ENCODE assay signal across 8 cellular contexts in the genomic region with DNA sequence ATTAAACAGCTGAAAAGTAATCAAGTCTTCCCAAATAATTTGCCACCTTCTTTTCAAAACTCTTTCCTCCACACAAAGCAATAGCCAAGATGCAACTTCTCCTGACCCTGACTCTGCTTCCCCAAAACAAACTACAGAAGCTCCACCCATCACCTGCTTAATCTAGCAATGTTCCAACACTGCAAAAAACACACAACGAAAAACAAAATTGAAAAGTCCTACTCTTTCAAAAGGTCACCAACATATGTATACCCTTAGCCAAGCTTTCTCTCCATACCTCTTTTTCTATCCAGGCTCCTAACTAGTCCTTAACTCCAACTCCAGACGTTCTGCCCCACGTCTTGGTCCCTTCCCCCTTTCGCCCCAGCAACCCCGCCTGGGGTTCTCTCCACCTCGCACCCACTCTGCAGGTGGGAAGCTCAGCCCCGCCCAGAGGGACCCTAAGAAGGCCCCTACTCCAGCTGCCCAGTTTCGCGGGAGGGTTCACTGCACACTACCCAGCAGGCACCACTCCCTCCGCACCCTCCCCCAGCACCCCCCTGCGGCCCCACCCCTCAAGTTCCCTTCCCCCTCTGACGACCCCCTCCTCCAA. TPM values are rescaled to one million over a fixed set of nuclear protein-coding genes. Genes with fewer than 3 reads are reported as not detected.
DNase-seq lines count a peak whose midpoint lies in the region; ATAC-seq and TF ChIP-seq lines count a peak whose summit lies in the region.

No MANE protein-coding gene starts in this region.

- H3K27ac ChIP-seq in HUES64 (ENCODE audit: low read depth, low read length) = peak overlapping the region; percentile 96
- H3K27ac ChIP-seq in fibroblast of lung (ENCODE audit: insufficient read depth, low read length) = peak overlapping the region; percentile 90

- no peaks in the 10 kb centered on the region for H3K9me3 ChIP-seq in BE2C
- H3K9me3 ChIP-seq in HUES64 (ENCODE audit: insufficient read depth, low read depth, low read length) = no peaks in the 10 kb centered on the region; the same call in 1 of the 2 replicates
- no peaks in the 10 kb centered on the region for H3K9me3 ChIP-seq in fibroblast of lung (ENCODE audit: control insufficient read depth, insufficient read depth, low read depth, low read length)
- peaks cover 11% of the 10 kb centered on the region for H3K9me3 ChIP-seq in neuron (ENCODE audit: low read length)

- peak; percentile 7 for DNase-seq in BE2C
- DNase-seq in activated CD4-positive, alpha-beta T cell treated with anti-CD3 and anti-CD28 coated beads, Interleukin-2, amount 50 U/mL, for 48 hours = peak; percentile 19 to 30
- no peak for DNase-seq in fibroblast of lung (ENCODE audit: low read depth in 2 of 2)
- no peak for DNase-seq in AG20443 (ENCODE audit: low spot score)
- DNase-seq in T-helper 9 cell = no peak

- H2AFZ ChIP-seq in fibroblast of lung (ENCODE audit: low read length) (no peak overlapping the region), neuron (ENCODE audit: low read depth, low read length) (no peak overlapping the region)

- H3K27me3 ChIP-seq in BE2C (no peaks in the 10 kb centered on the region), HUES64 (ENCODE audit: insufficient read depth, low read length) (peaks cover 25% of the 10 kb centered on the region), fibroblast of lung (ENCODE audit: control insufficient read depth, insufficient read depth, low read length) (peaks cover 3% of the 10 kb centered on the region), neuron (ENCODE audit: insufficient read depth, low read length) (no peaks in the 10 kb centered on the region)

- H4K20me1 ChIP-seq in fibroblast of lung (ENCODE audit: control insufficient read depth, extremely low read depth, insufficient read depth, low read length) = peaks cover 4% of the 10 kb centered on the region

- no peaks in the 10 kb centered on the region for H3K4me1 ChIP-seq in BE2C
- peaks cover 25% of the 10 kb centered on the region for H3K4me1 ChIP-seq in HUES64 (ENCODE audit: insufficient read depth, low read length)
- H3K4me1 ChIP-seq in fibroblast of lung (ENCODE audit: control insufficient read depth, extremely low read depth, insufficient read depth, low read length) = peaks cover 2% of the 10 kb centered on the region
- H3K4me1 ChIP-seq in neuron (ENCODE audit: insufficient read depth, low read length) = peaks cover 6% of the 10 kb centered on the region

- H3K9ac ChIP-seq in HUES64 (ENCODE audit: low read depth, low read length) (peak overlapping the region; percentile 97), fibroblast of lung (ENCODE audit: insufficient read depth, low read length) (peak overlapping the region; percentile 92)

- H3K4me3 ChIP-seq in BE2C (ENCODE audit: low read depth, low read length) = peak overlapping the region; percentile 83
- H3K4me3 ChIP-seq in HUES64 (ENCODE audit: low read length) = peak overlapping the region; percentile 89
- peak overlapping the region; percentile 88 to 98 (median 94) for H3K4me3 ChIP-seq in fibroblast of lung (replicated peaks in 1 of 4; ENCODE audit: control extremely low read depth in 1 of 4, insufficient read depth in 1 of 4, low read depth in 3 of 4, low read length in 4 of 4)
- peak overlapping the region; percentile 93 for H3K4me3 ChIP-seq in neuron (ENCODE audit: low read length)

- under 1% methylated on average over 12 of the region's 12 CpGs for WGBS in HUES64

- peak overlapping the region; percentile 69 for H3K4me2 ChIP-seq in fibroblast of lung (ENCODE audit: extremely low read depth, insufficient read depth, low read length)

- ATAC-seq in GM19328 (IDR thresholded peaks at IDR 0.05; ENCODE audit: unreplicated experiment) = peak; percentile 9

- H3K79me2 ChIP-seq in fibroblast of lung (ENCODE audit: control insufficient read depth, insufficient read depth, low read length) = peaks cover 56% of the 10 kb centered on the region

- H3K36me3 ChIP-seq in BE2C (peaks cover 2% of the 10 kb centered on the region; the same call in 1 of the 2 replicates), HUES64 (ENCODE audit: insufficient read depth, low read length) (peaks cover 12% of the 10 kb centered on the region; the same call in 1 of the 2 replicates), fibroblast of lung (ENCODE audit: control insufficient read depth, insufficient read depth, low read length) (peaks cover 3% of the 10 kb centered on the region), neuron (ENCODE audit: insufficient read depth, low read length) (peaks cover 7% of the 10 kb centered on the region)

- TF ChIP-seq CTCF in BE2C (IDR thresholded peaks at IDR 0.05; ENCODE audit: low read depth, low read length) = no peak
- TF ChIP-seq CTCF in fibroblast of lung (conservative IDR thresholded peaks at IDR 0.05 in 1 of 2, IDR thresholded peaks at IDR 0.05 in 1 of 2; ENCODE audit: low read depth in 1 of 2, low read length in 2 of 2) = no peak

RNA-seq across cellular contexts. Expression of gene CSNK2A1, which starts 0.7 kb away (rescaled TPM):
- polyA plus RNA-seq in BE2C (2012; ENCODE audit: insufficient read depth, insufficient read length, low read depth) = 60.5 TPM
- polyA plus RNA-seq in HUES64 (2013, experiment 1 of 2) = 117 TPM
- 127 TPM for polyA plus RNA-seq in HUES64 (2013, experiment 2 of 2)
- total RNA-seq in fibroblast of lung = 89.4 and 124 TPM in 2 replicates
- 120 and 141 TPM in 2 replicates for polyA plus RNA-seq in fibroblast of lung
- polyA plus RNA-seq in fibroblast of lung (2012) = 73.2 and 84.1 TPM in 2 replicates
- polyA minus RNA-seq in fibroblast of lung (ENCODE audit: low replicate concordance) = 104 and 105 TPM in 2 replicates

Comparison
In these comparisons a context has a peak if more than half of its experiments do, and no peak if none do; other contexts are left out.
1. DNase-seq: peak in BE2C (single experiment) and activated CD4-positive, alpha-beta T cell treated with anti-CD3 and anti-CD28 coated beads, Interleukin-2, amount 50 U/mL, for 48 hours (2 of 2); none in fibroblast of lung (0 of 2), AG20443 (single experiment) and T-helper 9 cell (single experiment).
2. Peak in every context shown above with its lines, with median percentiles within 50 percentile points of each other: H3K4me3 ChIP-seq.